ENCODE assay signal across 8 cellular contexts in the genomic region with DNA sequence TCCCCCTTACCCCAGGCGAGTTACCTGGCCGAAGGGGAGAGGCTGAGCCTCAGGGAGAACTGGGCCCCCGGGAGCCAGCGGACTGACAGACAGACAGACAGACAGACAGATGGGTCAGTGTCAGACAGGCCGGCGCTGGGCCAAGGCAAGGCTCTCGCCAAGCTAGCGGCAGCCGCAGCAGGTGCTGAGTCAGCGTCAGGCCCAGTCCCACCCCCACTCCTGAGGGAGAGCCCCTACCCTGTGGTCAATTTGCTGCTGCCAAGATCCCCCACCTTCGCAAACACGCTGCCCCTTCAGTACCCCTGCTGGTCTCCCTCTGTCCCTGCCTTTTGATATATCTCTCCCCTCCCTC. TPM values are rescaled to one million over a fixed set of nuclear protein-coding genes. Genes with fewer than 3 reads are reported as not detected.
DNase-seq lines count a peak whose midpoint lies in the region; ATAC-seq and TF ChIP-seq lines count a peak whose summit lies in the region.

No MANE protein-coding gene starts in this region.

- H3K9me2 ChIP-seq in Loucy (replicated peaks; ENCODE audit: low read depth, low read length): no peaks in the 10 kb centered on the region

- peak overlapping the region; percentile 94 for H3K4me3 ChIP-seq in Loucy (ENCODE audit: low read length, poor library complexity, severe bottlenecking)
- H3K4me3 ChIP-seq in brain microvascular endothelial cell (ENCODE audit: low read depth, low read length): peak overlapping the region; percentile 3

- peak; percentile 78 for DNase-seq in DMS 273 (lab: John Stamatoyannopoulos, UW; ENCODE audit: unreplicated experiment)
- no peak for DNase-seq in brain microvascular endothelial cell
- DNase-seq in midbrain (lab: John Stamatoyannopoulos, UW): peak; percentile 21
- DNase-seq in NK-92 (lab: John Stamatoyannopoulos, UW; ENCODE audit: unreplicated experiment): no peak
- no peak for DNase-seq in omental fat pad (ENCODE audit: low spot score)

- TF ChIP-seq CTCF in Loucy (conservative IDR thresholded peaks at IDR 0.05; ENCODE audit: low read length) (no peak), brain microvascular endothelial cell (IDR thresholded peaks at IDR 0.05; ENCODE audit: low read depth, low read length, missing control alignments) (no peak), omental fat pad (IDR thresholded peaks at IDR 0.05) (no peak)

- H3K79me2 ChIP-seq in Loucy (ENCODE audit: insufficient read depth, low read length): peaks cover 42% of the 10 kb centered on the region; the same call in 1 of the 2 replicates

- H3K27ac ChIP-seq in brain microvascular endothelial cell: no peak overlapping the region

- no peaks in the 10 kb centered on the region for H3K9me3 ChIP-seq in Loucy (ENCODE audit: insufficient read depth, low read depth, low read length)

- peaks cover 32% of the 10 kb centered on the region for H3K4me1 ChIP-seq in Loucy (ENCODE audit: insufficient read depth, low read length, poor library complexity, severe bottlenecking)

- H3K27me3 ChIP-seq in Loucy (ENCODE audit: insufficient read depth, low read length, poor library complexity, severe bottlenecking): no peaks in the 10 kb centered on the region
- H3K27me3 ChIP-seq in brain microvascular endothelial cell (replicated peaks): peaks cover 25% of the 10 kb centered on the region

- peak overlapping the region; percentile 71 for H2AFZ ChIP-seq in Loucy (ENCODE audit: low read length)

- peak overlapping the region; percentile 85 for H3K4me2 ChIP-seq in Loucy (ENCODE audit: low read depth, low read length, poor library complexity, severe bottlenecking)

- peaks cover 13% of the 10 kb centered on the region for H4K20me1 ChIP-seq in Loucy (ENCODE audit: insufficient read depth, low read length, poor library complexity, severe bottlenecking)

- H3F3A ChIP-seq in Loucy (ENCODE audit: low read depth): no peaks in the 10 kb centered on the region; the same call in 1 of the 2 replicates

- in situ Hi-C loops in brain microvascular endothelial cell (cut with HindIII; ENCODE audit: low pct_ligation_motif_present, low sequenced_read_pairs): no loop called here

- H3K36me3 ChIP-seq in Loucy (ENCODE audit: insufficient read depth, low read length) (no peaks in the 10 kb centered on the region), brain microvascular endothelial cell (replicated peaks) (no peaks in the 10 kb centered on the region)

- H3K9ac ChIP-seq in Loucy (ENCODE audit: low read depth, low read length, poor library complexity, severe bottlenecking): peak overlapping the region; percentile 90

- no peak for ATAC-seq in HG03139 (IDR thresholded peaks at IDR 0.05; ENCODE audit: unreplicated experiment)
- no peak for ATAC-seq in GM18867 (IDR thresholded peaks at IDR 0.05; ENCODE audit: unreplicated experiment)
- no peak for ATAC-seq in omental fat pad (ENCODE audit: low FRiP score)

RNA-seq across cellular contexts. Expression of gene FGF11, which starts 1.5 kb away (rescaled TPM):
- total RNA-seq in omental fat pad: 1 to 10 TPM in 3 of 4 donors, under 1 TPM in 1; 0.72 to 1.9 (median 1.7) TPM

RNA-seq across cellular contexts. Expression of gene CHRNB1, which starts 4.1 kb away (rescaled TPM):
- 10 to 100 TPM in 1 of 4 donors, 1 to 10 TPM in 3; 3.0 to 10.9 (median 7.4) TPM for total RNA-seq in omental fat pad

RNA-seq across cellular contexts. Expression of gene TMEM102, which starts 5.6 kb away (rescaled TPM):
- 1 to 10 TPM; 4.7 to 8.4 (median 5.1) TPM for total RNA-seq in omental fat pad

RNA-seq across cellular contexts. Expression of gene SPEM3, which starts 12.1 kb away (rescaled TPM):
- not detected for total RNA-seq in omental fat pad

RNA-seq across cellular contexts. Expression of gene SPEM2, which starts 15.4 kb away (rescaled TPM):
- total RNA-seq in omental fat pad: not detected

Comparison
In these comparisons a context has a peak if more than half of its experiments do, and no peak if none do; other contexts are left out.
1. DNase-seq: peak in DMS 273 (single experiment) and midbrain (single experiment); none in brain microvascular endothelial cell (single experiment), NK-92 (single experiment) and omental fat pad (single experiment).